8 cellular contexts compared by ENCODE assay signal in genomic region chr19:47697863-47698609, GRCh38. TPM values are rescaled to one million over a fixed set of nuclear protein-coding genes. Genes with fewer than 3 reads are reported as not detected.
A peak's percentile ranks its signal among the peaks of the same experiment; 100 is the strongest.
DNase-seq lines count a peak whose midpoint lies in the region; ATAC-seq, FAIRE-seq and TF ChIP-seq lines count a peak whose summit lies in the region.

No MANE protein-coding gene starts in this region.

- DNase-seq in AG04449 (ENCODE audit: low read depth, low spot score) = no peak
- peak; percentile 95 for DNase-seq in GM19239 (ENCODE audit: insufficient read length, low spot score)
- peak; percentile 30 for DNase-seq in NCI-H2227 treated with DMSO at 0.1 percent for 48 hours (lab: John Stamatoyannopoulos, UW)
- DNase-seq in activated CD4-positive, CD25-positive, alpha-beta regulatory T cell treated with anti-CD3 and anti-CD28 coated beads, Interleukin-2, amount 50 U/mL, for 72 hours = peak; percentile 54
- DNase-seq in coronary artery (ENCODE audit: low spot score) = no peak
- DNase-seq in left colon = peak; percentile 71 to 75
- DNase-seq in stimulated activated CD4-positive, alpha-beta T cell treated with anti-CD3 and anti-CD28 coated beads, Interleukin-15, amount 100 ng/mL, for 48 hours (ENCODE audit: low read depth in 2 of 2) = peak; percentile 14 to 34

- H3K27ac ChIP-seq in coronary artery = peak overlapping the region in 1 of 2 donors; percentile 46

- POLR2A ChIA-PET in AG04449 (lab: Yijun Ruan, JAX) = interaction anchor here (0.6 to 0.9 kb wide), 2 partner anchors 74 to 214 kb away, joined by 3 to 4 read pairs; partner anchors contain the start of gene KPTN

- intact Hi-C loops in left colon (cut with DNase I, micrococcal nuclease) = loop anchor here (5.0 kb wide), 2 partner anchors 176 to 266 kb away; no protein-coding TSS in a partner anchor

- ATAC-seq in left colon = peak; percentile 94
- no peak for ATAC-seq in HG02623 (IDR thresholded peaks at IDR 0.05; ENCODE audit: unreplicated experiment)

- CTCF ChIA-PET in AG04449 (lab: Yijun Ruan, JAX) = interaction anchor here (0.6 to 23.7 kb wide), 18 partner anchors 8 to 392 kb away, joined by 3 to 867 read pairs (median 6); partner anchors contain the start of genes EHD2, KPTN and NAPA

- peak; percentile 99 for TF ChIP-seq CTCF in AG04449 (IDR thresholded peaks at IDR 0.05; ENCODE audit: insufficient read depth, low read length, missing control alignments)
- TF ChIP-seq CTCF in coronary artery (IDR thresholded peaks at IDR 0.05) = peak; percentile 94

- peak; percentile 90 for FAIRE-seq in GM19239 (lab: Jason Lieb, UNC)

- no peak overlapping the region for H3K4me3 ChIP-seq in AG04449 (ENCODE audit: low read depth, low read length)
- no peak overlapping the region for H3K4me3 ChIP-seq in coronary artery

RNA-seq across cellular contexts. Expression of gene EHD2, which starts 15.2 kb away (rescaled TPM):
- 10 to 100 TPM in 1 of 2 donors, 1 to 10 TPM in 1; 9.6 to 29.6 TPM for total RNA-seq in left colon

RNA-seq across cellular contexts. Expression of gene NOP53, which starts 47.3 kb away (rescaled TPM):
- 100 to 1,000 TPM; 260 to 285 TPM for total RNA-seq in left colon

Comparison
In these comparisons a context has a peak if more than half of its experiments do, and no peak if none do; other contexts are left out.
1. DNase-seq: peak in GM19239 (single experiment), NCI-H2227 treated with DMSO at 0.1 percent for 48 hours (single experiment), activated CD4-positive, CD25-positive, alpha-beta regulatory T cell treated with anti-CD3 and anti-CD28 coated beads, Interleukin-2, amount 50 U/mL, for 72 hours (single experiment), left colon (2 of 2) and stimulated activated CD4-positive, alpha-beta T cell treated with anti-CD3 and anti-CD28 coated beads, Interleukin-15, amount 100 ng/mL, for 48 hours (2 of 2); none in AG04449 (single experiment) and coronary artery (single experiment).